ENCODE assay signal across 17 cellular contexts in genomic region chr1:15252547-15252835, GRCh38. TPM values are rescaled to one million over a fixed set of nuclear protein-coding genes. Genes with fewer than 3 reads are reported as not detected.
DNase-seq lines count a peak whose midpoint lies in the region; ATAC-seq and TF ChIP-seq lines count a peak whose summit lies in the region.
"Had no signal": no experiment of that assay in that cellular context is flagged by ENCODE, and none has a peak within 500 bp of the region (broad histone marks: within the 10 kb centered on the region; RNA-seq: fewer than 3 reads in every experiment).

No MANE protein-coding gene starts in this region.

- DNase-seq in NK-92 treated with Interleukin-12 subunit alpha and Interleukin-12 subunit beta, amount 100 ng/mL, for 24 hours (lab: John Stamatoyannopoulos, UW): peak; percentile 22
- DNase-seq in NK-92 (lab: John Stamatoyannopoulos, UW; ENCODE audit: unreplicated experiment) (no peak), immature natural killer cell (peak in 1 of 3 donors; percentile 14), upper lobe of right lung (peak; percentile 32), NCI-H1105 (lab: John Stamatoyannopoulos, UW) (no peak)
- DNase-seq in stimulated activated naive CD8-positive, alpha-beta T cell treated with anti-CD3 and anti-CD28 coated beads, Interleukin-15, Interleukin-2, amounts not matched to agents 100 U/mL and 50 U/mL, for 24 hours: no peak
- DNase-seq: activated CD8-positive, alpha-beta memory T cell treated with anti-CD3 and anti-CD28 coated beads, Interleukin-2, amount 50 U/mL, for 4 hours; activated gamma-delta T cell treated with Interleukin-2 at 50 U/mL for 16 hours; CD4-positive, alpha-beta T cell; cerebellar nuclear complex; left cardiac atrium; NCI-H1092 treated with DMSO at 0.1 percent for 48 hours; psoas muscle had no signal

- no peak overlapping the region for H3K4me3 Mint-ChIP-seq in stimulated activated naive CD8-positive, alpha-beta T cell treated with anti-CD3 and anti-CD28 coated beads, Interleukin-15, Interleukin-2, amounts not matched to agents 100 ng/mL and 50 ng/mL, for 24 hours
- peak overlapping the region; percentile 10 to 70 (median 60) for H3K4me3 Mint-ChIP-seq in immature natural killer cell
- H3K4me3 Mint-ChIP-seq: CD4-positive, alpha-beta T cell had no signal

- no peak overlapping the region for H3K27ac ChIP-seq in upper lobe of right lung
- H3K27ac ChIP-seq: 22Rv1, neutrophil, psoas muscle had no signal

- H3K9me3 Mint-ChIP-seq in stimulated activated naive CD8-positive, alpha-beta T cell treated with anti-CD3 and anti-CD28 coated beads, Interleukin-15, Interleukin-2, amounts not matched to agents 100 ng/mL and 50 ng/mL, for 24 hours: no peaks in the 10 kb centered on the region
- no peaks in the 10 kb centered on the region for H3K9me3 Mint-ChIP-seq in immature natural killer cell
- H3K9me3 Mint-ChIP-seq: CD4-positive, alpha-beta T cell had no signal

- no peaks in the 10 kb centered on the region for H3K36me3 ChIP-seq in upper lobe of right lung
- H3K36me3 ChIP-seq: neutrophil had no signal

- no peak overlapping the region for H3K4me3 ChIP-seq in upper lobe of right lung
- H3K4me3 ChIP-seq: psoas muscle had no signal

- H3K4me1 Mint-ChIP-seq in stimulated activated naive CD8-positive, alpha-beta T cell treated with anti-CD3 and anti-CD28 coated beads, Interleukin-15, Interleukin-2, amounts not matched to agents 100 ng/mL and 50 ng/mL, for 24 hours (ENCODE audit: low read depth): peaks cover 63% of the 10 kb centered on the region
- H3K4me1 Mint-ChIP-seq in immature natural killer cell: peaks cover 66 to 69% of the 10 kb centered on the region in 2 donors

- TF ChIP-seq CTCF in upper lobe of right lung (IDR thresholded peaks at IDR 0.05): no peak

- intact Hi-C loops in upper lobe of right lung (cut with DNase I): no loop called here

- H3K36me3 Mint-ChIP-seq in stimulated activated naive CD8-positive, alpha-beta T cell treated with anti-CD3 and anti-CD28 coated beads, Interleukin-15, Interleukin-2, amounts not matched to agents 100 ng/mL and 50 ng/mL, for 24 hours (ENCODE audit: low read depth): peaks cover 4% of the 10 kb centered on the region
- no peaks in the 10 kb centered on the region for H3K36me3 Mint-ChIP-seq in immature natural killer cell

- H3K4me1 ChIP-seq in upper lobe of right lung: peaks cover 11% of the 10 kb centered on the region
- H3K4me1 ChIP-seq: psoas muscle had no signal

- peak overlapping the region; percentile 75 for H3K27ac Mint-ChIP-seq in stimulated activated naive CD8-positive, alpha-beta T cell treated with anti-CD3 and anti-CD28 coated beads, Interleukin-15, Interleukin-2, amounts not matched to agents 100 ng/mL and 50 ng/mL, for 24 hours
- peak overlapping the region in 5 of 6 donors; percentile 38 to 82 (median 54) for H3K27ac Mint-ChIP-seq in immature natural killer cell
- H3K27ac Mint-ChIP-seq: CD4-positive, alpha-beta T cell had no signal

- H3K27me3 Mint-ChIP-seq in stimulated activated naive CD8-positive, alpha-beta T cell treated with anti-CD3 and anti-CD28 coated beads, Interleukin-15, Interleukin-2, amounts not matched to agents 100 ng/mL and 50 ng/mL, for 24 hours: peaks cover 40% of the 10 kb centered on the region
- peaks cover 3 to 16% (median 13%) of the 10 kb centered on the region in 3 donors for H3K27me3 Mint-ChIP-seq in immature natural killer cell (ENCODE audit: low read depth in 3 of 3)

- H3K9me3 ChIP-seq in upper lobe of right lung: no peaks in the 10 kb centered on the region
- H3K9me3 ChIP-seq: neutrophil, psoas muscle had no signal

- no peaks in the 10 kb centered on the region for H3K27me3 ChIP-seq in upper lobe of right lung

- ATAC-seq in stimulated activated naive CD8-positive, alpha-beta T cell treated with anti-CD3 and anti-CD28 coated beads, Interleukin-15, Interleukin-2, amounts not matched to agents 100 U/mL and 50 U/mL, for 24 hours: no peak
- no peak for ATAC-seq in upper lobe of right lung
- ATAC-seq in HG02642 (IDR thresholded peaks at IDR 0.05; ENCODE audit: poor library complexity, unreplicated experiment): no peak
- ATAC-seq: left cardiac atrium, psoas muscle had no signal

RNA-seq across cellular contexts. Expression of gene FHAD1, which starts 5.5 kb away (rescaled TPM):
- under 1 TPM in 1 of 3 donors, not detected in 2; 0.28 TPM for polyA plus RNA-seq in immature natural killer cell
- total RNA-seq in upper lobe of right lung: 2.4 TPM
- total RNA-seq: CD4-positive, alpha-beta T cell had no signal

Comparison
In these comparisons a context has a peak if more than half of its experiments do, and no peak if none do; other contexts are left out.
1. DNase-seq: peak in NK-92 treated with Interleukin-12 subunit alpha and Interleukin-12 subunit beta, amount 100 ng/mL, for 24 hours (single experiment) and upper lobe of right lung (single experiment); none in NK-92 (single experiment), stimulated activated naive CD8-positive, alpha-beta T cell treated with anti-CD3 and anti-CD28 coated beads, Interleukin-15, Interleukin-2, amounts not matched to agents 100 U/mL and 50 U/mL, for 24 hours (single experiment) and NCI-H1105 (single experiment).